Comparison of ENCODE assay signal across 14 cellular contexts in genomic region chr4:148375581-148375980, GRCh38.
A peak's percentile ranks its signal among the peaks of the same experiment; 100 is the strongest.
DNase-seq lines count a peak whose midpoint lies in the region; ATAC-seq and TF ChIP-seq lines count a peak whose summit lies in the region.
"Had no signal": no experiment of that assay in that cellular context is flagged by ENCODE, and none has a peak within 500 bp of the region (broad histone marks: within the 10 kb centered on the region; RNA-seq: fewer than 3 reads in every experiment).

No MANE protein-coding gene starts in this region.

- ATAC-seq in activated naive CD4-positive, alpha-beta T cell treated with anti-CD3 and anti-CD28 coated beads, Interleukin-2, amount 50 U/mL, for 72 hours, result no peak
- ATAC-seq in GM18498 (IDR thresholded peaks at IDR 0.05; ENCODE audit: unreplicated experiment), result no peak
- ATAC-seq: activated CD8-positive, alpha-beta memory T cell treated with anti-CD3 and anti-CD28 coated beads, Interleukin-2, amount 10 ng/mL, durations not matched to agents 7 days and 5 days had no signal

- H3K4me1 Mint-ChIP-seq in activated naive CD4-positive, alpha-beta T cell treated with anti-CD3 and anti-CD28 coated beads, Interleukin-2, amount 50 U/mL, for 24 hours, result peaks cover 48% of the 10 kb centered on the region

- peaks cover 5 to 11% of the 10 kb centered on the region in 2 donors for H3K4me1 ChIP-seq in adrenal gland (replicated peaks in 1 of 2)
- peaks cover 0 to 20% (median 12%) of the 10 kb centered on the region in 4 donors for H3K4me1 ChIP-seq in stomach
- peaks cover 11% of the 10 kb centered on the region; the same call in 1 of the 2 replicates for H3K4me1 ChIP-seq in PC-9 (replicated peaks; ENCODE audit: insufficient read depth)

- H3K4me2 ChIP-seq in PC-9, result no peak overlapping the region

- H2AFZ ChIP-seq in PC-9, result no peak overlapping the region

- H3K9me2 ChIP-seq in PC-9 (ENCODE audit: insufficient read depth), result no peaks in the 10 kb centered on the region

- no peaks in the 10 kb centered on the region for H3K36me3 ChIP-seq in adrenal gland (replicated peaks in 1 of 2)
- H3K36me3 ChIP-seq in stomach, result no peaks in the 10 kb centered on the region
- no peaks in the 10 kb centered on the region for H3K36me3 ChIP-seq in PC-9 (ENCODE audit: low read depth)
- H3K36me3 ChIP-seq: vagina had no signal

- TF ChIP-seq EP300 in stomach (IDR thresholded peaks at IDR 0.05), result no peak

- intact Hi-C loops in adrenal gland (cut with DNase I), result no loop called here
- intact Hi-C loops in stomach (cut with DNase I; ENCODE audit: low total_unique reads), result no loop called here
- intact Hi-C loops in PC-9 (cut with micrococcal nuclease; ENCODE audit: unreplicated experiment), result no loop called here

- POLR2A ChIA-PET in PC-9 (lab: Charles Lee; ENCODE audit: unreplicated experiment), result interaction anchor here (0.6 kb wide), 1 partner anchor 39 kb away, joined by 3 read pairs; no protein-coding TSS in a partner anchor

- TF ChIP-seq POLR2A in adrenal gland (IDR thresholded peaks at IDR 0.05) (no peak), stomach (IDR thresholded peaks at IDR 0.05) (no peak)

- H3K27me3 ChIP-seq in adrenal gland (no peaks in the 10 kb centered on the region), stomach (no peaks in the 10 kb centered on the region), PC-9 (ENCODE audit: insufficient read depth, low read depth) (no peaks in the 10 kb centered on the region)
- H3K27me3 ChIP-seq: vagina had no signal

- H3K9me3 Mint-ChIP-seq in activated naive CD4-positive, alpha-beta T cell treated with anti-CD3 and anti-CD28 coated beads, Interleukin-2, amount 50 U/mL, for 24 hours, result no peaks in the 10 kb centered on the region
- H3K9me3 Mint-ChIP-seq in activated naive CD4-positive, alpha-beta T cell treated with anti-CD3 and anti-CD28 coated beads, Interleukin-2, amount 50 U/mL, for 72 hours, result peaks cover 3 to 11% of the 10 kb centered on the region in 2 donors

- H3K4me3 Mint-ChIP-seq in activated naive CD4-positive, alpha-beta T cell treated with anti-CD3 and anti-CD28 coated beads, Interleukin-2, amount 50 U/mL, for 24 hours, result peak overlapping the region; percentile 89
- H3K4me3 Mint-ChIP-seq: activated CD8-positive, alpha-beta memory T cell treated with anti-CD3 and anti-CD28 coated beads, Interleukin-2, amount 10 ng/mL, durations not matched to agents 7 days and 5 days had no signal

- BruUV-seq in PC-9 (replicated peaks; lab: Mats Ljungman, UMichigan), result no TSS peak

- CTCF ChIA-PET in PC-9 (lab: Charles Lee), result interaction anchor here (0.6 kb wide), 1 partner anchor 241 kb away, joined by 3 read pairs; no protein-coding TSS in a partner anchor

- peak overlapping the region; percentile 94 for H3K27ac Mint-ChIP-seq in activated naive CD4-positive, alpha-beta T cell treated with anti-CD3 and anti-CD28 coated beads, Interleukin-2, amount 50 U/mL, for 24 hours
- H3K27ac Mint-ChIP-seq in activated naive CD4-positive, alpha-beta T cell treated with anti-CD3 and anti-CD28 coated beads, Interleukin-2, amount 50 U/mL, for 72 hours, result peak overlapping the region in 1 of 2 donors; percentile 75
- H3K27ac Mint-ChIP-seq: activated CD8-positive, alpha-beta memory T cell treated with anti-CD3 and anti-CD28 coated beads, Interleukin-2, amount 10 ng/mL, durations not matched to agents 7 days and 5 days had no signal

- no peaks in the 10 kb centered on the region for H3K79me2 ChIP-seq in PC-9 (ENCODE audit: low read depth)

- DNase-seq in activated naive CD4-positive, alpha-beta T cell treated with anti-CD3 and anti-CD28 coated beads, Interleukin-2, amount 50 U/mL, for 72 hours (ENCODE audit: low spot score in 2 of 2), result no peak
- DNase-seq in adrenal gland (no peak), medulla oblongata (ENCODE audit: extremely low spot score) (peak; percentile 7), stomach (no peak), PC-9 (no peak)
- no peak for DNase-seq in activated CD4-positive, alpha-beta T cell treated with anti-CD3 and anti-CD28 coated beads for 1 hour
- DNase-seq: activated CD8-positive, alpha-beta memory T cell treated with anti-CD3 and anti-CD28 coated beads, Interleukin-2, amount 10 ng/mL, durations not matched to agents 7 days and 5 days; amniotic stem cell; stimulated activated CD4-positive, alpha-beta T cell treated with anti-CD3 and anti-CD28 coated beads, Interleukin-12 subunit alpha, Interleukin-12 subunit beta, amount 100 ng/mL, for 4 hours; T1000 had no signal

- H3K4me3 ChIP-seq in adrenal gland (peak overlapping the region in 2 of 4 donors; percentile 13 to 51), stomach (peak overlapping the region in 3 of 4 donors; percentile 21 to 28 (median 24)), PC-9 (no peak overlapping the region)
- H3K4me3 ChIP-seq: vagina had no signal

- TF ChIP-seq CTCF in adrenal gland (IDR thresholded peaks at IDR 0.05) (peak in 5 of 6 experiments; percentile 8 to 35 (median 14)), stomach (IDR thresholded peaks at IDR 0.05) (no peak), PC-9 (conservative IDR thresholded peaks at IDR 0.05) (no peak)

- 67 to 78% (median 76%) methylated on average over 3 of the region's 3 CpGs for WGBS in adrenal gland, 4 donors
- 52 to 66% (median 63%) methylated on average over 3 of the region's 3 CpGs for WGBS in stomach, 5 donors

- no peaks in the 10 kb centered on the region for H4K20me1 ChIP-seq in PC-9 (ENCODE audit: insufficient read depth)

- H3K27ac ChIP-seq in adrenal gland, result peak overlapping the region in 2 of 5 donors; percentile 5 to 8
- peak overlapping the region in 2 of 5 donors; percentile 49 to 71 for H3K27ac ChIP-seq in stomach
- H3K27ac ChIP-seq in PC-9, result no peak overlapping the region
- H3K27ac ChIP-seq: RWPE1, vagina had no signal

- H3F3A ChIP-seq in PC-9 (ENCODE audit: insufficient read depth, low read depth), result no peaks in the 10 kb centered on the region

- H3K36me3 Mint-ChIP-seq in activated naive CD4-positive, alpha-beta T cell treated with anti-CD3 and anti-CD28 coated beads, Interleukin-2, amount 50 U/mL, for 24 hours, result peaks cover 7% of the 10 kb centered on the region
- peaks cover 0 to 6% of the 10 kb centered on the region in 2 donors for H3K36me3 Mint-ChIP-seq in activated naive CD4-positive, alpha-beta T cell treated with anti-CD3 and anti-CD28 coated beads, Interleukin-2, amount 50 U/mL, for 72 hours
- H3K36me3 Mint-ChIP-seq: activated CD8-positive, alpha-beta memory T cell treated with anti-CD3 and anti-CD28 coated beads, Interleukin-2, amount 10 ng/mL, durations not matched to agents 7 days and 5 days had no signal

- H3K9me3 ChIP-seq in adrenal gland (replicated peaks in 1 of 3) (no peaks in the 10 kb centered on the region), stomach (no peaks in the 10 kb centered on the region), PC-9 (ENCODE audit: insufficient read depth, low read depth) (no peaks in the 10 kb centered on the region)
- H3K9me3 ChIP-seq: vagina had no signal

- no peaks in the 10 kb centered on the region for H3K27me3 Mint-ChIP-seq in activated naive CD4-positive, alpha-beta T cell treated with anti-CD3 and anti-CD28 coated beads, Interleukin-2, amount 50 U/mL, for 24 hours
- H3K27me3 Mint-ChIP-seq: activated CD8-positive, alpha-beta memory T cell treated with anti-CD3 and anti-CD28 coated beads, Interleukin-2, amount 10 ng/mL, durations not matched to agents 7 days and 5 days had no signal

Comparison
In these comparisons a context has a peak if more than half of its experiments do, and no peak if none do; other contexts are left out.
1. CTCF ChIP-seq: peak in adrenal gland (5 of 6); none in stomach (0 of 7) and PC-9 (single experiment).